ENCODE assay signal across 1 cellular context in the genomic region with DNA sequence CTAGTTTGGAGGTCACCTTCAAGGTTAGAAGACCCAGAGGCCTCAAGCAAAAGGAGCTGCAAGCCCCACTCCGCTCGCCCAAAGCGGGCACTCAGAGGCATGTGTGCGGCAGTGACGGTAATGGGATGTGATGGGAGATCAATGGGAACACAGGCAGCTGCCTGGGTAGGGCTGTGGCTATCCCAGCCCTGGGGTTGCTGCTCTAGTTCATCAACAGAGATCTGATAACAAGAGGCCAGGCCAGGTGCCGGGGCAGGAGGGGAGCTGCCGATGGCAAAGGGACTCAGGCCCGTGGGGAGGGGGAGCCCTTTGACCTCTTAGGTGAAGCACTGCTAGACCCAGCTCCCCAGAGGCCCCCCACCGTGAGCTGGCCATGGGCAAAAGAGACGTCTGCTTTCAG.
TF ChIP-seq lines count a peak whose summit lies in the region.

No MANE protein-coding gene starts in this region.

TF ChIP-seq in HepG2, 621 proteins besides CTCF, POLR2A, EP300 and RAD21:
- no peak for TF ChIP-seq U2AF1 (optimal IDR thresholded peaks at IDR 0.05; ENCODE audit: low read depth, low read length)
- TF ChIP-seq ZNF782 (CRISPR knock-in tag; IDR thresholded peaks at IDR 0.05; ENCODE audit: borderline replicate concordance) = no peak
- no peak for TF ChIP-seq ZNF343 (CRISPR knock-in tag; IDR thresholded peaks at IDR 0.05)
- no peak for TF ChIP-seq ZNF569 (CRISPR knock-in tag; IDR thresholded peaks at IDR 0.05; ENCODE audit: borderline replicate concordance)
- TF ChIP-seq, protein P1, sequence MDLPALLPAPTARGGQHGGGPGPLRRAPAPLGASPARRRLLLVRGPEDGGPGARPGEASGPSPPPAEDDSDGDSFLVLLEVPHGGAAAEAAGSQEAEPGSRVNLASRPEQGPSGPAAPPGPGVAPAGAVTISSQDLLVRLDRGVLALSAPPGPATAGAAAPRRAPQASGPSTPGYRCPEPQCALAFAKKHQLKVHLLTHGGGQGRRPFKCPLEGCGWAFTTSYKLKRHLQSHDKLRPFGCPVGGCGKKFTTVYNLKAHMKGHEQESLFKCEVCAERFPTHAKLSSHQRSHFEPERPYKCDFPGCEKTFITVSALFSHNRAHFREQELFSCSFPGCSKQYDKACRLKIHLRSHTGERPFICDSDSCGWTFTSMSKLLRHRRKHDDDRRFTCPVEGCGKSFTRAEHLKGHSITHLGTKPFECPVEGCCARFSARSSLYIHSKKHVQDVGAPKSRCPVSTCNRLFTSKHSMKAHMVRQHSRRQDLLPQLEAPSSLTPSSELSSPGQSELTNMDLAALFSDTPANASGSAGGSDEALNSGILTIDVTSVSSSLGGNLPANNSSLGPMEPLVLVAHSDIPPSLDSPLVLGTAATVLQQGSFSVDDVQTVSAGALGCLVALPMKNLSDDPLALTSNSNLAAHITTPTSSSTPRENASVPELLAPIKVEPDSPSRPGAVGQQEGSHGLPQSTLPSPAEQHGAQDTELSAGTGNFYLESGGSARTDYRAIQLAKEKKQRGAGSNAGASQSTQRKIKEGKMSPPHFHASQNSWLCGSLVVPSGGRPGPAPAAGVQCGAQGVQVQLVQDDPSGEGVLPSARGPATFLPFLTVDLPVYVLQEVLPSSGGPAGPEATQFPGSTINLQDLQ (CRISPR knock-in tag; IDR thresholded peaks at IDR 0.05) = no peak
